18 cellular contexts compared by ENCODE assay signal in genomic region chr11:123080023-123080422, GRCh38. TPM values are rescaled to one million over a fixed set of nuclear protein-coding genes. Genes with fewer than 3 reads are reported as not detected.
DNase-seq lines count a peak whose midpoint lies in the region; ATAC-seq and TF ChIP-seq lines count a peak whose summit lies in the region.
"Had no signal": no experiment of that assay in that cellular context is flagged by ENCODE, and none has a peak within 500 bp of the region (broad histone marks: within the 10 kb centered on the region; RNA-seq: fewer than 3 reads in every experiment).

No MANE protein-coding gene starts in this region.

- no peak overlapping the region for H3K27ac ChIP-seq in naive thymus-derived CD4-positive, alpha-beta T cell (ENCODE audit: low read depth, low read length)
- H3K27ac ChIP-seq in coronary artery, result no peak overlapping the region
- H3K27ac ChIP-seq: BLaER1 treated with 17β-estradiol and CSF1 and Interleukin-3, amounts not matched to agents 10 nM and 100 nM had no signal

- peak overlapping the region; percentile 32 for H3K27ac Mint-ChIP-seq in T-helper 17 cell
- H3K27ac Mint-ChIP-seq in naive thymus-derived CD4-positive, alpha-beta T cell, result peak overlapping the region in 6 of 9 donors; percentile 30 to 81 (median 72)
- H3K27ac Mint-ChIP-seq: H9, IgD-negative memory B cell had no signal

- intact Hi-C loops in naive thymus-derived CD4-positive, alpha-beta T cell (cut with micrococcal nuclease), result no loop called here

- H3K36me3 ChIP-seq in naive thymus-derived CD4-positive, alpha-beta T cell (ENCODE audit: control insufficient read depth in 2 of 3, insufficient read depth in 3 of 3, low read length in 3 of 3), result no peaks in the 10 kb centered on the region
- H3K36me3 ChIP-seq: BLaER1 treated with 17β-estradiol and CSF1 and Interleukin-3, amounts not matched to agents 10 nM and 100 nM had no signal

- peaks cover 2% of the 10 kb centered on the region for H3K9me3 Mint-ChIP-seq in activated T-cell treated with anti-CD3 and anti-CD28 coated beads, Interleukin-2, amount 50 U/mL, for 4 hours
- peaks cover 0 to 5% (median 0%) of the 10 kb centered on the region in 11 donors for H3K9me3 Mint-ChIP-seq in naive thymus-derived CD4-positive, alpha-beta T cell
- H3K9me3 Mint-ChIP-seq: H9 had no signal

- POLR2A ChIA-PET in naive thymus-derived CD4-positive, alpha-beta T cell (lab: Charles Lee), result interaction anchor here (0.6 to 16.3 kb wide), 3 partner anchors 12 to 24 kb away, joined by 3 to 653 read pairs (median 3); partner anchors contain the start of gene HSPA8

- peaks cover 33% of the 10 kb centered on the region for H3K4me1 Mint-ChIP-seq in activated T-cell treated with anti-CD3 and anti-CD28 coated beads, Interleukin-2, amount 50 U/mL, for 4 hours (ENCODE audit: low read depth)
- peaks cover 24% of the 10 kb centered on the region for H3K4me1 Mint-ChIP-seq in T-helper 17 cell
- peaks cover 16 to 52% (median 43%) of the 10 kb centered on the region in 7 donors for H3K4me1 Mint-ChIP-seq in naive thymus-derived CD4-positive, alpha-beta T cell

- peaks cover 7% of the 10 kb centered on the region for H3K36me3 Mint-ChIP-seq in activated T-cell treated with anti-CD3 and anti-CD28 coated beads, Interleukin-2, amount 50 U/mL, for 4 hours (ENCODE audit: insufficient read depth)
- H3K36me3 Mint-ChIP-seq in T-helper 17 cell (ENCODE audit: low read depth), result peaks cover 4% of the 10 kb centered on the region
- peaks cover 0 to 18% (median 6%) of the 10 kb centered on the region in 5 donors for H3K36me3 Mint-ChIP-seq in naive thymus-derived CD4-positive, alpha-beta T cell

- no peaks in the 10 kb centered on the region for H3K27me3 Mint-ChIP-seq in activated T-cell treated with anti-CD3 and anti-CD28 coated beads, Interleukin-2, amount 50 U/mL, for 4 hours (ENCODE audit: low read depth)
- no peaks in the 10 kb centered on the region for H3K27me3 Mint-ChIP-seq in T-helper 17 cell
- no peaks in the 10 kb centered on the region for H3K27me3 Mint-ChIP-seq in naive thymus-derived CD4-positive, alpha-beta T cell
- H3K27me3 Mint-ChIP-seq: IgD-negative memory B cell had no signal

- ATAC-seq in activated T-cell treated with anti-CD3 and anti-CD28 coated beads, Interleukin-2, amount 50 U/mL, for 4 hours, result peak; percentile 90 to 92
- ATAC-seq in T-helper 17 cell (no peak), GM19328 (IDR thresholded peaks at IDR 0.05; ENCODE audit: unreplicated experiment) (no peak)
- peak; percentile 75 for ATAC-seq in naive thymus-derived CD4-positive, alpha-beta T cell

- CTCF ChIA-PET in naive thymus-derived CD4-positive, alpha-beta T cell (lab: Charles Lee), result interaction anchor here (0.8 to 1.3 kb wide), 3 partner anchors 9 to 24 kb away, joined by 3 to 4 read pairs (median 3); no protein-coding TSS in a partner anchor

- H3K9me3 ChIP-seq in T-helper 17 cell (ENCODE audit: control insufficient read depth, low read length, poor library complexity, severe bottlenecking), result no peaks in the 10 kb centered on the region
- no peaks in the 10 kb centered on the region for H3K9me3 ChIP-seq in naive thymus-derived CD4-positive, alpha-beta T cell (ENCODE audit: control insufficient read depth in 2 of 3, low read length in 3 of 3)

- TF ChIP-seq CTCF in coronary artery (IDR thresholded peaks at IDR 0.05), result no peak

- H3K4me1 ChIP-seq in naive thymus-derived CD4-positive, alpha-beta T cell (ENCODE audit: control insufficient read depth in 2 of 2, insufficient read depth in 2 of 2, low read length in 2 of 2), result peaks cover 6 to 29% of the 10 kb centered on the region in 2 donors

- H3K27me3 ChIP-seq in naive thymus-derived CD4-positive, alpha-beta T cell (ENCODE audit: control insufficient read depth in 2 of 2, insufficient read depth in 2 of 2, low read length in 2 of 2), result no peaks in the 10 kb centered on the region
- H3K27me3 ChIP-seq: BLaER1 treated with 17β-estradiol and CSF1 and Interleukin-3, amounts not matched to agents 10 nM and 100 nM had no signal

- no peak overlapping the region for H3K4me3 Mint-ChIP-seq in activated T-cell treated with anti-CD3 and anti-CD28 coated beads, Interleukin-2, amount 50 U/mL, for 4 hours
- no peak overlapping the region for H3K4me3 Mint-ChIP-seq in T-helper 17 cell
- H3K4me3 Mint-ChIP-seq in naive thymus-derived CD4-positive, alpha-beta T cell, result peak overlapping the region in 1 of 10 donors; percentile 23
- H3K4me3 Mint-ChIP-seq: H9, IgD-negative memory B cell had no signal

- no peak overlapping the region for H3K4me3 ChIP-seq in naive thymus-derived CD4-positive, alpha-beta T cell (ENCODE audit: low read length)
- H3K4me3 ChIP-seq in coronary artery, result no peak overlapping the region
- H3K4me3 ChIP-seq: BLaER1 treated with 17β-estradiol and CSF1 and Interleukin-3, amounts not matched to agents 10 nM and 100 nM had no signal

- DNase-seq in activated T-cell treated with anti-CD3 and anti-CD28 coated beads, Interleukin-2, amount 50 U/mL, for 4 hours, result no peak
- no peak for DNase-seq in activated T-cell treated with anti-CD3 and anti-CD28 coated beads, Interleukin-2, amount 50 U/mL, for 48 hours
- DNase-seq in ELR (ENCODE audit: low read depth), result peak; percentile 19
- no peak for DNase-seq in T-helper 17 cell
- DNase-seq in naive thymus-derived CD4-positive, alpha-beta T cell, result peak in 1 of 9 donors; percentile 45
- no peak for DNase-seq in coronary artery (ENCODE audit: low spot score)
- DNase-seq: DMS79, H9, Karpas-422, NCI-H1436, NCI-H1930, NCI-H345, NCI-H524 treated with DMSO at 0.1 percent for 48 hours, RPMI8226, SIG-M5 had no signal

RNA-seq across cellular contexts. Expression of gene HSPA8, which starts 18.1 kb away (rescaled TPM):
- 1,000 to 10,000 TPM; 3,255 to 3,669 (median 3,417) TPM for total RNA-seq in activated T-cell treated with anti-CD3 and anti-CD28 coated beads, Interleukin-2, amount 50 U/mL, for 4 hours
- total RNA-seq in T-helper 17 cell, result 1,000 to 10,000 TPM; 1,034 to 1,253 TPM
- 1,000 to 10,000 TPM in 1 of 5 experiments, 100 to 1,000 TPM in 4; 763 to 2,366 (median 830) TPM for total RNA-seq in naive thymus-derived CD4-positive, alpha-beta T cell
- polyA plus RNA-seq in naive thymus-derived CD4-positive, alpha-beta T cell, result 1,000 to 10,000 TPM; 1,206 to 1,808 TPM

Comparison
In these comparisons a context has a peak if more than half of its experiments do, and no peak if none do; other contexts are left out.
1. ATAC-seq: peak in activated T-cell treated with anti-CD3 and anti-CD28 coated beads, Interleukin-2, amount 50 U/mL, for 4 hours (2 of 2) and naive thymus-derived CD4-positive, alpha-beta T cell (single experiment); none in T-helper 17 cell (single experiment) and GM19328 (single experiment).